In genomic region chr20:46361386-46361785, GRCh38 we compare ENCODE assay signal across 13 cellular contexts. TPM values are rescaled to one million over a fixed set of nuclear protein-coding genes. Genes with fewer than 3 reads are reported as not detected.
DNase-seq lines count a peak whose midpoint lies in the region; TF ChIP-seq lines count a peak whose summit lies in the region.
"Had no signal": no experiment of that assay in that cellular context is flagged by ENCODE, and none has a peak within 500 bp of the region (broad histone marks: within the 10 kb centered on the region; RNA-seq: fewer than 3 reads in every experiment).

No MANE protein-coding gene starts in this region.

- peaks cover 69 to 91% (median 79%) of the 10 kb centered on the region in 4 donors for H3K4me1 Mint-ChIP-seq in CD4-positive, alpha-beta memory T cell
- H3K4me1 Mint-ChIP-seq in HFFc6 (ENCODE audit: low read depth): peaks cover 41% of the 10 kb centered on the region
- H3K4me1 Mint-ChIP-seq in activated CD4-positive, alpha-beta T cell treated with anti-CD3 and anti-CD28 coated beads, Interleukin-2, amount 10 ng/mL, durations not matched to agents 7 days and 5 days: peaks cover 71% of the 10 kb centered on the region
- H3K4me1 Mint-ChIP-seq in immature natural killer cell: peaks cover 64 to 85% of the 10 kb centered on the region in 2 donors

- H3K4me3 ChIP-seq in CD4-positive, alpha-beta memory T cell (ENCODE audit: low read length in 2 of 2): peak overlapping the region; percentile 1 to 26

- DNase-seq in CD4-positive, alpha-beta memory T cell: peak; percentile 47 to 69 (median 58)
- DNase-seq in HFFc6: no peak
- DNase-seq in activated CD4-positive, alpha-beta T cell treated with anti-CD3 and anti-CD28 coated beads, Interleukin-2, amount 10 ng/mL, durations not matched to agents 7 days and 5 days: peak; percentile 31
- no peak for DNase-seq in immature natural killer cell
- DNase-seq in middle frontal gyrus (ENCODE audit: extremely low spot score, low spot score): no peak
- DNase-seq in EL: no peak
- no peak for DNase-seq in activated gamma-delta T cell treated with Interleukin-2 at 50 U/mL for 16 hours
- DNase-seq in GM03348 (ENCODE audit: low spot score): no peak
- DNase-seq: aorta, endodermal cell had no signal

- intact Hi-C loops in CD4-positive, alpha-beta memory T cell (cut with micrococcal nuclease): loop anchor here (5.0 kb wide), 1 partner anchor 54 kb away; the partner anchor contains the start of gene CDH22

- CTCF ChIA-PET in CD4-positive, alpha-beta memory T cell (lab: Charles Lee; ENCODE audit: partially characterized antibody): interaction anchor here (1.2 kb wide), 1 partner anchor 51 kb away, joined by 4 read pairs; no protein-coding TSS in a partner anchor
- CTCF ChIA-PET in activated CD4-positive, alpha-beta T cell treated with anti-CD3 and anti-CD28 coated beads, Interleukin-2, amount 10 ng/mL, durations not matched to agents 7 days and 5 days (lab: Charles Lee): interaction anchor here (3.2 kb wide), 1 partner anchor 12 kb away, joined by 17 read pairs; no protein-coding TSS in a partner anchor

- no peak for TF ChIP-seq CTCF in HFFc6 (IDR thresholded peaks at IDR 0.05)

- peak overlapping the region; percentile 45 to 97 (median 90) for H3K4me3 Mint-ChIP-seq in CD4-positive, alpha-beta memory T cell
- H3K4me3 Mint-ChIP-seq in HFFc6 (no peak overlapping the region), immature natural killer cell (peak overlapping the region in 4 of 5 donors; percentile 4 to 53 (median 17))
- peak overlapping the region; percentile 36 for H3K4me3 Mint-ChIP-seq in activated CD4-positive, alpha-beta T cell treated with anti-CD3 and anti-CD28 coated beads, Interleukin-2, amount 10 ng/mL, durations not matched to agents 7 days and 5 days
- H3K4me3 Mint-ChIP-seq: endodermal cell had no signal

- POLR2A ChIA-PET in CD4-positive, alpha-beta memory T cell (lab: Charles Lee; ENCODE audit: partially characterized antibody): interaction anchor here (1.2 to 1.8 kb wide), 2 partner anchors 13 to 392 kb away, joined by 3 to 4 read pairs; no protein-coding TSS in a partner anchor
- POLR2A ChIA-PET in activated CD4-positive, alpha-beta T cell treated with anti-CD3 and anti-CD28 coated beads, Interleukin-2, amount 10 ng/mL, durations not matched to agents 7 days and 5 days (lab: Charles Lee): no interaction called here

- H3K27me3 Mint-ChIP-seq in CD4-positive, alpha-beta memory T cell: no peaks in the 10 kb centered on the region
- H3K27me3 Mint-ChIP-seq in HFFc6 (ENCODE audit: insufficient read depth): no peaks in the 10 kb centered on the region; the same call in 1 of the 2 replicates
- no peaks in the 10 kb centered on the region for H3K27me3 Mint-ChIP-seq in activated CD4-positive, alpha-beta T cell treated with anti-CD3 and anti-CD28 coated beads, Interleukin-2, amount 10 ng/mL, durations not matched to agents 7 days and 5 days
- peaks cover 7 to 20% (median 10%) of the 10 kb centered on the region in 3 donors for H3K27me3 Mint-ChIP-seq in immature natural killer cell (ENCODE audit: low read depth in 3 of 3)

- H3K9me3 ChIP-seq in CD4-positive, alpha-beta memory T cell (ENCODE audit: control insufficient read depth in 1 of 2, low read length in 2 of 2): no peaks in the 10 kb centered on the region

- H3K36me3 Mint-ChIP-seq in CD4-positive, alpha-beta memory T cell: peaks cover 20 to 55% of the 10 kb centered on the region in 2 donors
- H3K36me3 Mint-ChIP-seq in HFFc6 (ENCODE audit: low read depth) (peaks cover 22% of the 10 kb centered on the region), immature natural killer cell (peaks cover 3 to 4% (median 4%) of the 10 kb centered on the region in 3 donors)
- peaks cover 45% of the 10 kb centered on the region for H3K36me3 Mint-ChIP-seq in activated CD4-positive, alpha-beta T cell treated with anti-CD3 and anti-CD28 coated beads, Interleukin-2, amount 10 ng/mL, durations not matched to agents 7 days and 5 days (ENCODE audit: low read depth)

- peak overlapping the region; percentile 84 to 98 (median 95) for H3K27ac Mint-ChIP-seq in CD4-positive, alpha-beta memory T cell
- H3K27ac Mint-ChIP-seq in HFFc6 (peak overlapping the region; percentile 1), immature natural killer cell (peak overlapping the region; percentile 81 to 98 (median 90))
- H3K27ac Mint-ChIP-seq in activated CD4-positive, alpha-beta T cell treated with anti-CD3 and anti-CD28 coated beads, Interleukin-2, amount 10 ng/mL, durations not matched to agents 7 days and 5 days: peak overlapping the region; percentile 80
- H3K27ac Mint-ChIP-seq: endodermal cell had no signal

- H3K27ac ChIP-seq in CD4-positive, alpha-beta memory T cell (ENCODE audit: low read depth, low read length): peak overlapping the region; percentile 99
- H3K27ac ChIP-seq: KMS-11 had no signal

- H3K4me1 ChIP-seq in CD4-positive, alpha-beta memory T cell (ENCODE audit: insufficient read depth, low read length): peaks cover 93% of the 10 kb centered on the region

- H3K27me3 ChIP-seq in CD4-positive, alpha-beta memory T cell (ENCODE audit: insufficient read depth, low read length): no peaks in the 10 kb centered on the region

- no peaks in the 10 kb centered on the region for H3K9me3 Mint-ChIP-seq in CD4-positive, alpha-beta memory T cell
- H3K9me3 Mint-ChIP-seq in HFFc6: no peaks in the 10 kb centered on the region
- no peaks in the 10 kb centered on the region for H3K9me3 Mint-ChIP-seq in activated CD4-positive, alpha-beta T cell treated with anti-CD3 and anti-CD28 coated beads, Interleukin-2, amount 10 ng/mL, durations not matched to agents 7 days and 5 days
- H3K9me3 Mint-ChIP-seq in immature natural killer cell: no peaks in the 10 kb centered on the region
- H3K9me3 Mint-ChIP-seq: endodermal cell had no signal

- peaks cover 10% of the 10 kb centered on the region for H3K36me3 ChIP-seq in CD4-positive, alpha-beta memory T cell (ENCODE audit: insufficient read depth, low read length)

RNA-seq across cellular contexts. Expression of gene ELMO2, which starts 45.0 kb away (rescaled TPM):
- total RNA-seq in CD4-positive, alpha-beta memory T cell: 10 to 100 TPM; 65.1 to 70.7 TPM
- polyA plus RNA-seq in CD4-positive, alpha-beta memory T cell: 10 to 100 TPM; 52.5 to 98.9 TPM
- 10 to 100 TPM; 39.3 to 48.0 (median 44.3) TPM for total RNA-seq in HFFc6 (2021; fragmentation: NEBNext Ultra II Directional; extraction: Animal tissue kit (Norgen Biotek cat#: 25700))
- total RNA-seq in activated CD4-positive, alpha-beta T cell treated with anti-CD3 and anti-CD28 coated beads, Interleukin-2, amount 10 ng/mL, durations not matched to agents 7 days and 5 days: 10 to 100 TPM; 71.3 to 75.2 TPM
- polyA plus RNA-seq in immature natural killer cell: 100 to 1,000 TPM in 1 of 3 donors, 10 to 100 TPM in 2; 50.7 to 107 (median 98.7) TPM

RNA-seq across cellular contexts. Expression of gene CDH22, which starts 53.1 kb away (rescaled TPM):
- not detected for total RNA-seq in CD4-positive, alpha-beta memory T cell
- polyA plus RNA-seq in CD4-positive, alpha-beta memory T cell: not detected
- total RNA-seq in HFFc6 (2021; fragmentation: NEBNext Ultra II Directional; extraction: Animal tissue kit (Norgen Biotek cat#: 25700)): not detected
- total RNA-seq in activated CD4-positive, alpha-beta T cell treated with anti-CD3 and anti-CD28 coated beads, Interleukin-2, amount 10 ng/mL, durations not matched to agents 7 days and 5 days: not detected
- polyA plus RNA-seq in immature natural killer cell: not detected
- total RNA-seq: aorta, osteocyte, subcutaneous adipose tissue had no signal
- polyA plus RNA-seq: aorta had no signal

Comparison
In these comparisons a context has a peak if more than half of its experiments do, and no peak if none do; other contexts are left out.
1. DNase-seq: peak in CD4-positive, alpha-beta memory T cell (5 of 5) and activated CD4-positive, alpha-beta T cell treated with anti-CD3 and anti-CD28 coated beads, Interleukin-2, amount 10 ng/mL, durations not matched to agents 7 days and 5 days (single experiment); none in HFFc6 (single experiment), immature natural killer cell (0 of 3), middle frontal gyrus (single experiment), EL (single experiment), activated gamma-delta T cell treated with Interleukin-2 at 50 U/mL for 16 hours (single experiment) and GM03348 (single experiment).
2. H3K27ac Mint-ChIP-seq: peak in every context shown above with its lines; median percentile 95 in CD4-positive, alpha-beta memory T cell; 90 in immature natural killer cell; 80 in activated CD4-positive, alpha-beta T cell treated with anti-CD3 and anti-CD28 coated beads, Interleukin-2, amount 10 ng/mL, durations not matched to agents 7 days and 5 days; 1 in HFFc6.